Comparison of ENCODE assay signal across 7 cellular contexts in genomic region chr1:85454214-85454613, GRCh38. TPM values are rescaled to one million over a fixed set of nuclear protein-coding genes. Genes with fewer than 3 reads are reported as not detected.
"Had no signal": no experiment of that assay in that cellular context is flagged by ENCODE, and none has a peak within 500 bp of the region (broad histone marks: within the 10 kb centered on the region; RNA-seq: fewer than 3 reads in every experiment).

No MANE protein-coding gene starts in this region.

- ATAC-seq: activated CD4-positive, CD25-positive, alpha-beta regulatory T cell treated with anti-CD3 and anti-CD28 coated beads, Interleukin-2, amount 50 U/mL, for 24 hours had no signal

- H3K4me3 ChIP-seq: dorsolateral prefrontal cortex had no signal

- DNase-seq: dorsolateral prefrontal cortex; foreskin melanocyte; head of caudate nucleus; posterior cingulate gyrus; stimulated activated CD4-positive, alpha-beta T cell treated with anti-CD3 and anti-CD28 coated beads, Interleukin-2, amount 100 ng/mL, for 48 hours had no signal

- H3K27me3 ChIP-seq: dorsolateral prefrontal cortex had no signal

RNA-seq across cellular contexts. Expression of gene DDAH1, which starts 10.7 kb away (rescaled TPM):
- total RNA-seq: activated T-helper 2 cell treated with anti-CD3 and anti-CD28 coated beads, Interferon-gamma antibody, Interleukin-2, Interleukin-4, amounts not matched to agents 10 μg/mL and 5 μg/mL and 100 μg/mL, durations not matched to agents 14 hours and 24 hours and 36 hours had no signal
